Comparison of ENCODE assay signal across 8 cellular contexts in genomic region chr6:142846883-142847287, GRCh38.
A peak's percentile ranks its signal among the peaks of the same experiment; 100 is the strongest.
DNase-seq lines count a peak whose midpoint lies in the region; ATAC-seq, FAIRE-seq and TF ChIP-seq lines count a peak whose summit lies in the region.

No MANE protein-coding gene starts in this region.

- H3K27ac ChIP-seq in SK-N-MC, result 0 out of 2 replicates have a peak overlapping the region, but pooled peaks have one; percentile 47
- H3K27ac ChIP-seq in gastrocnemius medialis, result peak overlapping the region; percentile 85 to 93 (median 91)

- no peaks in the 10 kb centered on the region for H3K27me3 Mint-ChIP-seq in activated T-helper 2 cell treated with anti-CD3 and anti-CD28 coated beads, Interferon-gamma antibody, Interleukin-2, Interleukin-4, amounts not matched to agents 10 μg/mL and 5 μg/mL and 100 μg/mL, durations not matched to agents 14 hours and 24 hours and 36 hours (ENCODE audit: low read depth)

- no peaks in the 10 kb centered on the region for H3K27me3 ChIP-seq in gastrocnemius medialis

- H3K9me3 ChIP-seq in SK-N-MC (ENCODE audit: low read depth, low read length) (no peaks in the 10 kb centered on the region), gastrocnemius medialis (no peaks in the 10 kb centered on the region)

- peak in 1 of 2 donors; percentile 48 for TF ChIP-seq POLR2A in gastrocnemius medialis (IDR thresholded peaks at IDR 0.05)

- no peak overlapping the region for H3K9ac ChIP-seq in SK-N-MC (ENCODE audit: insufficient read length)

- H3K4me3 Mint-ChIP-seq in activated T-helper 2 cell treated with anti-CD3 and anti-CD28 coated beads, Interferon-gamma antibody, Interleukin-2, Interleukin-4, amounts not matched to agents 10 μg/mL and 5 μg/mL and 100 μg/mL, durations not matched to agents 14 hours and 24 hours and 36 hours (ENCODE audit: low read depth), result no peak overlapping the region

- DNase-seq in SK-N-MC (ENCODE audit: low read depth, low spot score) (no peak), fibroblast of mammary gland (ENCODE audit: low read depth) (peak; percentile 92), gastrocnemius medialis (peak; percentile 81 to 85), frontal cortex (ENCODE audit: low spot score in 2 of 2) (no peak)
- no peak for DNase-seq in activated T-helper 2 cell treated with anti-CD3 and anti-CD28 coated beads, Interferon-gamma antibody, Interleukin-2, Interleukin-4, amounts not matched to agents 10 μg/mL and 5 μg/mL and 100 μg/mL, durations not matched to agents 14 hours and 24 hours and 36 hours (ENCODE audit: low spot score)
- DNase-seq in activated CD8-positive, alpha-beta memory T cell treated with anti-CD3 and anti-CD28 coated beads, Interleukin-2, amount 50 U/mL, for 4 hours, result no peak

- H3K4me3 ChIP-seq in GM08714 (ENCODE audit: low read length), result peak overlapping the region; percentile 7; the same call in 1 of the 2 replicates
- H3K4me3 ChIP-seq in SK-N-MC, result no peak overlapping the region
- no peak overlapping the region for H3K4me3 ChIP-seq in fibroblast of mammary gland (ENCODE audit: control insufficient read depth, low read depth, low read length)
- peak overlapping the region in 3 of 4 donors; percentile 48 to 50 (median 48) for H3K4me3 ChIP-seq in gastrocnemius medialis

- TF ChIP-seq CTCF in fibroblast of mammary gland (conservative IDR thresholded peaks at IDR 0.05; ENCODE audit: control insufficient read depth, insufficient read depth, low read depth, low read length) (no peak), gastrocnemius medialis (IDR thresholded peaks at IDR 0.05 in 4 of 5, conservative IDR thresholded peaks at IDR 0.05 in 1 of 5) (no peak)

- ATAC-seq in gastrocnemius medialis, result peak; percentile 79 to 87
- no peak for ATAC-seq in HG02759 (IDR thresholded peaks at IDR 0.05; ENCODE audit: unreplicated experiment)

- no peak for FAIRE-seq in frontal cortex (lab: Jason Lieb, UNC)

- H3K27ac Mint-ChIP-seq in activated T-helper 2 cell treated with anti-CD3 and anti-CD28 coated beads, Interferon-gamma antibody, Interleukin-2, Interleukin-4, amounts not matched to agents 10 μg/mL and 5 μg/mL and 100 μg/mL, durations not matched to agents 14 hours and 24 hours and 36 hours, result no peak overlapping the region

- peaks cover 7% of the 10 kb centered on the region for H3K36me3 Mint-ChIP-seq in activated T-helper 2 cell treated with anti-CD3 and anti-CD28 coated beads, Interferon-gamma antibody, Interleukin-2, Interleukin-4, amounts not matched to agents 10 μg/mL and 5 μg/mL and 100 μg/mL, durations not matched to agents 14 hours and 24 hours and 36 hours (ENCODE audit: low read depth)

- in situ Hi-C loops in gastrocnemius medialis (cut with MboI; ENCODE audit: low sequenced_read_pairs in 4 of 4), result loop anchor here in 2 of 4 donors (10.0 to 25.0 kb wide), 2 partner anchors 90 to 98 kb away; partner anchors contain the start of gene HIVEP2 (in 2 of the 2)

- peaks cover 92% of the 10 kb centered on the region for H3K4me1 Mint-ChIP-seq in activated T-helper 2 cell treated with anti-CD3 and anti-CD28 coated beads, Interferon-gamma antibody, Interleukin-2, Interleukin-4, amounts not matched to agents 10 μg/mL and 5 μg/mL and 100 μg/mL, durations not matched to agents 14 hours and 24 hours and 36 hours (ENCODE audit: low read depth)

- H3K4me1 ChIP-seq in gastrocnemius medialis, result peaks cover 80 to 90% of the 10 kb centered on the region in 2 donors

- no peaks in the 10 kb centered on the region for H3K9me3 Mint-ChIP-seq in activated T-helper 2 cell treated with anti-CD3 and anti-CD28 coated beads, Interferon-gamma antibody, Interleukin-2, Interleukin-4, amounts not matched to agents 10 μg/mL and 5 μg/mL and 100 μg/mL, durations not matched to agents 14 hours and 24 hours and 36 hours

- H3K36me3 ChIP-seq in SK-N-MC (ENCODE audit: insufficient read depth, low read length) (no peaks in the 10 kb centered on the region), gastrocnemius medialis (no peaks in the 10 kb centered on the region)

- intact Hi-C loops in gastrocnemius medialis (cut with DNase I; ENCODE audit: low total_unique reads), result loop anchor here (1.0 kb wide), 2 partner anchors 38 to 99 kb away; no protein-coding TSS in a partner anchor
- intact Hi-C loops in activated T-helper 2 cell treated with anti-CD3 and anti-CD28 coated beads, Interferon-gamma antibody, Interleukin-2, Interleukin-4, amounts not matched to agents 10 μg/mL and 5 μg/mL and 100 μg/mL, durations not matched to agents 14 hours and 24 hours and 36 hours (cut with micrococcal nuclease), result loop anchor here (10.0 kb wide), 2 partner anchors 152 to 452 kb away; no protein-coding TSS in a partner anchor

Comparison
In these comparisons a context has a peak if more than half of its experiments do, and no peak if none do; other contexts are left out.
1. H3K4me3 ChIP-seq: peak in GM08714 (single experiment) and gastrocnemius medialis (3 of 4); none in SK-N-MC (single experiment) and fibroblast of mammary gland (single experiment).
2. DNase-seq: peak in fibroblast of mammary gland (single experiment) and gastrocnemius medialis (2 of 2); none in SK-N-MC (single experiment), frontal cortex (0 of 2), activated T-helper 2 cell treated with anti-CD3 and anti-CD28 coated beads, Interferon-gamma antibody, Interleukin-2, Interleukin-4, amounts not matched to agents 10 μg/mL and 5 μg/mL and 100 μg/mL, durations not matched to agents 14 hours and 24 hours and 36 hours (single experiment) and activated CD8-positive, alpha-beta memory T cell treated with anti-CD3 and anti-CD28 coated beads, Interleukin-2, amount 50 U/mL, for 4 hours (single experiment).